1 cellular context compared by ENCODE assay signal in the genomic region with DNA sequence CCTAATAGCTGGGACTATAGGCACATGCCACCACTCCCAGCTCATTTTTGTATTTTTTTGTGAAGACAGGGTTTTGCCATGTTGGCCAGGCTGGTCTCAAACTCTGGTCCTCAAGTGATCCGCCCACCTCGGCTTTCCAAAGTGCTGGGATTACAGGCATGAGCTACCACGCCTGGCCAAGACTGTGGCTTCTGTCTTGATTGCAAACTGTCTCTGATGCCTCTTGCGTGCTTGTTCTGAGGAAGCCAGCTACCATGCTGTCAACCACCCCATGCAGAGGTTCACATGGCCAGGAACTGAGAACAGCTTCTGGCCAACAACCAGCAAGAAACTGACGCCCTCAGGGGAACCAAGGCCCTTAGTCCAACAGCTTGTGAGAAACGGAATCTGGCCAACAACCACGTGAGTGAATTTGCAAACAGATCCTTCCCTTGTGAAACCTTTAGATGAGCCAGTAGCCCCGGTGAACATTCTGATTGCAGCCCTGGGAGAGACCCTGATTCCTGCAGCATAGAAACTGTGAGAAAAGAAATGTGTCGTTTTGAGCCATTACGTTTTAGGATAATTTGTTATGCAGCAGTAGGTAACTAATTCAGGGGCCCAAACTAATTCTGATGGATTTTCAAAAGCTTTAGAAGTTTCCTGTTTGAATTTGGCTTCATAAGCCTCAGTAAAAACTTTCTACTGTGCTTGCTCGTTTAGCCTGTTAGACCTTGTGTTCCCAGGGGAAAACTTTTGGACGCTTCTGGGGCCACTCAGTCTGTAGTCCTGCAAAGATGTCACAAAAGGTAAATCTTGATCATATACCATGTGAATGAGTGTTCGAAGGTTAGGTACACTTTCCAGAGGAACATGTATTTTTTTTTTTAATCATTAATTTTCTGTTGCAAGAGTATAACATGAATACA.
TF ChIP-seq lines count a peak whose summit lies in the region.

No MANE protein-coding gene starts in this region.

TF ChIP-seq in GM12878, 131 proteins besides CTCF, POLR2A, EP300 and RAD21 (continued from another document and continues in another):
- TF ChIP-seq, protein P1, sequence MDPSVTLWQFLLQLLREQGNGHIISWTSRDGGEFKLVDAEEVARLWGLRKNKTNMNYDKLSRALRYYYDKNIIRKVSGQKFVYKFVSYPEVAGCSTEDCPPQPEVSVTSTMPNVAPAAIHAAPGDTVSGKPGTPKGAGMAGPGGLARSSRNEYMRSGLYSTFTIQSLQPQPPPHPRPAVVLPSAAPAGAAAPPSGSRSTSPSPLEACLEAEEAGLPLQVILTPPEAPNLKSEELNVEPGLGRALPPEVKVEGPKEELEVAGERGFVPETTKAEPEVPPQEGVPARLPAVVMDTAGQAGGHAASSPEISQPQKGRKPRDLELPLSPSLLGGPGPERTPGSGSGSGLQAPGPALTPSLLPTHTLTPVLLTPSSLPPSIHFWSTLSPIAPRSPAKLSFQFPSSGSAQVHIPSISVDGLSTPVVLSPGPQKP (IDR thresholded peaks at IDR 0.05; ENCODE audit: low read depth, low read length): no peak
- TF ChIP-seq HDAC2 (IDR thresholded peaks at IDR 0.05) (no peak), ZNF24 (IDR thresholded peaks at IDR 0.05) (no peak), EED (IDR thresholded peaks at IDR 0.05; ENCODE audit: low read depth) (no peak), ZBED1 (IDR thresholded peaks at IDR 0.05; ENCODE audit: borderline replicate concordance) (no peak), MTA2 (IDR thresholded peaks at IDR 0.05; ENCODE audit: low read depth) (peak; percentile 49; the same call in 1 of the 2 replicates), FOXK2 (IDR thresholded peaks at IDR 0.05) (no peak), MEF2B (IDR thresholded peaks at IDR 0.05; ENCODE audit: partially characterized antibody, poor library complexity, severe bottlenecking) (peak; percentile 95), RUNX3 (IDR thresholded peaks at IDR 0.05; ENCODE audit: low read length) (peak; percentile 40), KAT2A (conservative IDR thresholded peaks at IDR 0.05; ENCODE audit: control insufficient read depth, low read depth, low read length) (no peak), SIN3A (IDR thresholded peaks at IDR 0.05; ENCODE audit: low read depth, low read length) (no peak), FOS (IDR thresholded peaks at IDR 0.05; ENCODE audit: borderline replicate concordance, extremely low read depth, insufficient read length) (no peak), PAX5 (IDR thresholded peaks at IDR 0.05; ENCODE audit: borderline replicate concordance, low read depth, low read length) (0 out of 2 replicates have a peak, but pooled peaks have one; percentile 15), ZNF207 (IDR thresholded peaks at IDR 0.05; ENCODE audit: borderline replicate concordance) (no peak), ZSCAN29 (IDR thresholded peaks at IDR 0.05) (no peak), NFYA (IDR thresholded peaks at IDR 0.05; ENCODE audit: borderline replicate concordance, low read depth, low read length) (no peak), SP1 (IDR thresholded peaks at IDR 0.05; ENCODE audit: low read depth, low read length) (no peak), PAX8 (IDR thresholded peaks at IDR 0.05) (no peak), STAT3 (IDR thresholded peaks at IDR 0.05; ENCODE audit: low read depth, low read length) (no peak), IKZF1 (conservative IDR thresholded peaks at IDR 0.05) (peak; percentile 53), YY1 (IDR thresholded peaks at IDR 0.05; ENCODE audit: low read depth, low read length) (no peak), SMARCA5 (IDR thresholded peaks at IDR 0.05) (no peak), KDM1A (IDR thresholded peaks at IDR 0.05; ENCODE audit: borderline replicate concordance) (no peak), GABPA (IDR thresholded peaks at IDR 0.05; ENCODE audit: low read depth) (no peak), WRNIP1 (IDR thresholded peaks at IDR 0.05; ENCODE audit: borderline replicate concordance, low read depth, low read length) (no peak), BHLHE40 (IDR thresholded peaks at IDR 0.05; ENCODE audit: borderline replicate concordance in 1 of 2, low read depth in 2 of 2, low read length in 1 of 2) (peak; percentile 82 to 84), ZNF274 (IDR thresholded peaks at IDR 0.05; ENCODE audit: insufficient read depth, insufficient read length) (no peak), NR2C2 (IDR thresholded peaks at IDR 0.05; ENCODE audit: borderline replicate concordance, control insufficient read depth, insufficient read length, low read depth) (no peak)
- TF ChIP-seq, protein P2, sequence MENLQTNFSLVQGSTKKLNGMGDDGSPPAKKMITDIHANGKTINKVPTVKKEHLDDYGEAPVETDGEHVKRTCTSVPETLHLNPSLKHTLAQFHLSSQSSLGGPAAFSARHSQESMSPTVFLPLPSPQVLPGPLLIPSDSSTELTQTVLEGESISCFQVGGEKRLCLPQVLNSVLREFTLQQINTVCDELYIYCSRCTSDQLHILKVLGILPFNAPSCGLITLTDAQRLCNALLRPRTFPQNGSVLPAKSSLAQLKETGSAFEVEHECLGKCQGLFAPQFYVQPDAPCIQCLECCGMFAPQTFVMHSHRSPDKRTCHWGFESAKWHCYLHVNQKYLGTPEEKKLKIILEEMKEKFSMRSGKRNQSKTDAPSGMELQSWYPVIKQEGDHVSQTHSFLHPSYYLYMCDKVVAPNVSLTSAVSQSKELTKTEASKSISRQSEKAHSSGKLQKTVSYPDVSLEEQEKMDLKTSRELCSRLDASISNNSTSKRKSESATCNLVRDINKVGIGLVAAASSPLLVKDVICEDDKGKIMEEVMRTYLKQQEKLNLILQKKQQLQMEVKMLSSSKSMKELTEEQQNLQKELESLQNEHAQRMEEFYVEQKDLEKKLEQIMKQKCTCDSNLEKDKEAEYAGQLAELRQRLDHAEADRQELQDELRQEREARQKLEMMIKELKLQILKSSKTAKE (IDR thresholded peaks at IDR 0.05; ENCODE audit: low read depth, poor library complexity, severe bottlenecking): no peak
- TF ChIP-seq, protein P3, sequence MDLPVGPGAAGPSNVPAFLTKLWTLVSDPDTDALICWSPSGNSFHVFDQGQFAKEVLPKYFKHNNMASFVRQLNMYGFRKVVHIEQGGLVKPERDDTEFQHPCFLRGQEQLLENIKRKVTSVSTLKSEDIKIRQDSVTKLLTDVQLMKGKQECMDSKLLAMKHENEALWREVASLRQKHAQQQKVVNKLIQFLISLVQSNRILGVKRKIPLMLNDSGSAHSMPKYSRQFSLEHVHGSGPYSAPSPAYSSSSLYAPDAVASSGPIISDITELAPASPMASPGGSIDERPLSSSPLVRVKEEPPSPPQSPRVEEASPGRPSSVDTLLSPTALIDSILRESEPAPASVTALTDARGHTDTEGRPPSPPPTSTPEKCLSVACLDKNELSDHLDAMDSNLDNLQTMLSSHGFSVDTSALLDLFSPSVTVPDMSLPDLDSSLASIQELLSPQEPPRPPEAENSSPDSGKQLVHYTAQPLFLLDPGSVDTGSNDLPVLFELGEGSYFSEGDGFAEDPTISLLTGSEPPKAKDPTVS (IDR thresholded peaks at IDR 0.05; ENCODE audit: low read depth, low read length): no peak
- TF ChIP-seq, protein P4, sequence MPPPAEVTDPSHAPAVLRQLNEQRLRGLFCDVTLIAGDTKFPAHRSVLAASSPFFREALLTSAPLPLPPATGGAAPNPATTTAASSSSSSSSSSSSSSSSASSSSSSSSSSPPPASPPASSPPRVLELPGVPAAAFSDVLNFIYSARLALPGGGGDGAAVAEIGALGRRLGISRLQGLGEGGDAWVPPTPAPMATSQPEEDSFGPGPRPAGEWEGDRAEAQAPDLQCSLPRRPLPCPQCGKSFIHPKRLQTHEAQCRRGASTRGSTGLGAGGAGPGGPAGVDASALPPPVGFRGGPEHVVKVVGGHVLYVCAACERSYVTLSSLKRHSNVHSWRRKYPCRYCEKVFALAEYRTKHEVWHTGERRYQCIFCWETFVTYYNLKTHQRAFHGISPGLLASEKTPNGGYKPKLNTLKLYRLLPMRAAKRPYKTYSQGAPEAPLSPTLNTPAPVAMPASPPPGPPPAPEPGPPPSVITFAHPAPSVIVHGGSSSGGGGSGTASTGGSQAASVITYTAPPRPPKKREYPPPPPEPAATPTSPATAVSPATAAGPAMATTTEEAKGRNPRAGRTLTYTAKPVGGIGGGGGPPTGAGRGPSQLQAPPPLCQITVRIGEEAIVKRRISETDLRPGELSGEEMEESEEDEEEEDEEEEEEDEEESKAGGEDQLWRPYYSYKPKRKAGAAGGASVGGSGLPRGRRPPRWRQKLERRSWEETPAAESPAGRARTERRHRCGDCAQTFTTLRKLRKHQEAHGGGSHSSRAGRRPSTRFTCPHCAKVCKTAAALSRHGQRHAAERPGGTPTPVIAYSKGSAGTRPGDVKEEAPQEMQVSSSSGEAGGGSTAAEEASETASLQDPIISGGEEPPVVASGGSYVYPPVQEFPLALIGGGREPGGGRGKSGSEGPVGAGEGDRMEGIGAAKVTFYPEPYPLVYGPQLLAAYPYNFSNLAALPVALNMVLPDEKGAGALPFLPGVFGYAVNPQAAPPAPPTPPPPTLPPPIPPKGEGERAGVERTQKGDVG (CRISPR knock-in tag; IDR thresholded peaks at IDR 0.05): no peak
- TF ChIP-seq, protein P5, sequence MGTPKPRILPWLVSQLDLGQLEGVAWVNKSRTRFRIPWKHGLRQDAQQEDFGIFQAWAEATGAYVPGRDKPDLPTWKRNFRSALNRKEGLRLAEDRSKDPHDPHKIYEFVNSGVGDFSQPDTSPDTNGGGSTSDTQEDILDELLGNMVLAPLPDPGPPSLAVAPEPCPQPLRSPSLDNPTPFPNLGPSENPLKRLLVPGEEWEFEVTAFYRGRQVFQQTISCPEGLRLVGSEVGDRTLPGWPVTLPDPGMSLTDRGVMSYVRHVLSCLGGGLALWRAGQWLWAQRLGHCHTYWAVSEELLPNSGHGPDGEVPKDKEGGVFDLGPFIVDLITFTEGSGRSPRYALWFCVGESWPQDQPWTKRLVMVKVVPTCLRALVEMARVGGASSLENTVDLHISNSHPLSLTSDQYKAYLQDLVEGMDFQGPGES (IDR thresholded peaks at IDR 0.05): no peak
- TF ChIP-seq, protein P6, sequence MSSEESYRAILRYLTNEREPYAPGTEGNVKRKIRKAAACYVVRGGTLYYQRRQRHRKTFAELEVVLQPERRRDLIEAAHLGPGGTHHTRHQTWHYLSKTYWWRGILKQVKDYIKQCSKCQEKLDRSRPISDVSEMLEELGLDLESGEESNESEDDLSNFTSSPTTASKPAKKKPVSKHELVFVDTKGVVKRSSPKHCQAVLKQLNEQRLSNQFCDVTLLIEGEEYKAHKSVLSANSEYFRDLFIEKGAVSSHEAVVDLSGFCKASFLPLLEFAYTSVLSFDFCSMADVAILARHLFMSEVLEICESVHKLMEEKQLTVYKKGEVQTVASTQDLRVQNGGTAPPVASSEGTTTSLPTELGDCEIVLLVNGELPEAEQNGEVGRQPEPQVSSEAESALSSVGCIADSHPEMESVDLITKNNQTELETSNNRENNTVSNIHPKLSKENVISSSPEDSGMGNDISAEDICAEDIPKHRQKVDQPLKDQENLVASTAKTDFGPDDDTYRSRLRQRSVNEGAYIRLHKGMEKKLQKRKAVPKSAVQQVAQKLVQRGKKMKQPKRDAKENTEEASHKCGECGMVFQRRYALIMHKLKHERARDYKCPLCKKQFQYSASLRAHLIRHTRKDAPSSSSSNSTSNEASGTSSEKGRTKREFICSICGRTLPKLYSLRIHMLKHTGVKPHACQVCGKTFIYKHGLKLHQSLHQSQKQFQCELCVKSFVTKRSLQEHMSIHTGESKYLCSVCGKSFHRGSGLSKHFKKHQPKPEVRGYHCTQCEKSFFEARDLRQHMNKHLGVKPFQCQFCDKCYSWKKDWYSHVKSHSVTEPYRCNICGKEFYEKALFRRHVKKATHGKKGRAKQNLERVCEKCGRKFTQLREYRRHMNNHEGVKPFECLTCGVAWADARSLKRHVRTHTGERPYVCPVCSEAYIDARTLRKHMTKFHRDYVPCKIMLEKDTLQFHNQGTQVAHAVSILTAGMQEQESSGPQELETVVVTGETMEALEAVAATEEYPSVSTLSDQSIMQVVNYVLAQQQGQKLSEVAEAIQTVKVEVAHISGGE (CRISPR knock-in tag; IDR thresholded peaks at IDR 0.05): no peak
- TF ChIP-seq, protein P7, sequence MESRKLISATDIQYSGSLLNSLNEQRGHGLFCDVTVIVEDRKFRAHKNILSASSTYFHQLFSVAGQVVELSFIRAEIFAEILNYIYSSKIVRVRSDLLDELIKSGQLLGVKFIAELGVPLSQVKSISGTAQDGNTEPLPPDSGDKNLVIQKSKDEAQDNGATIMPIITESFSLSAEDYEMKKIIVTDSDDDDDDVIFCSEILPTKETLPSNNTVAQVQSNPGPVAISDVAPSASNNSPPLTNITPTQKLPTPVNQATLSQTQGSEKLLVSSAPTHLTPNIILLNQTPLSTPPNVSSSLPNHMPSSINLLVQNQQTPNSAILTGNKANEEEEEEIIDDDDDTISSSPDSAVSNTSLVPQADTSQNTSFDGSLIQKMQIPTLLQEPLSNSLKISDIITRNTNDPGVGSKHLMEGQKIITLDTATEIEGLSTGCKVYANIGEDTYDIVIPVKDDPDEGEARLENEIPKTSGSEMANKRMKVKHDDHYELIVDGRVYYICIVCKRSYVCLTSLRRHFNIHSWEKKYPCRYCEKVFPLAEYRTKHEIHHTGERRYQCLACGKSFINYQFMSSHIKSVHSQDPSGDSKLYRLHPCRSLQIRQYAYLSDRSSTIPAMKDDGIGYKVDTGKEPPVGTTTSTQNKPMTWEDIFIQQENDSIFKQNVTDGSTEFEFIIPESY (IDR thresholded peaks at IDR 0.05): no peak
- TF ChIP-seq, protein P8, sequence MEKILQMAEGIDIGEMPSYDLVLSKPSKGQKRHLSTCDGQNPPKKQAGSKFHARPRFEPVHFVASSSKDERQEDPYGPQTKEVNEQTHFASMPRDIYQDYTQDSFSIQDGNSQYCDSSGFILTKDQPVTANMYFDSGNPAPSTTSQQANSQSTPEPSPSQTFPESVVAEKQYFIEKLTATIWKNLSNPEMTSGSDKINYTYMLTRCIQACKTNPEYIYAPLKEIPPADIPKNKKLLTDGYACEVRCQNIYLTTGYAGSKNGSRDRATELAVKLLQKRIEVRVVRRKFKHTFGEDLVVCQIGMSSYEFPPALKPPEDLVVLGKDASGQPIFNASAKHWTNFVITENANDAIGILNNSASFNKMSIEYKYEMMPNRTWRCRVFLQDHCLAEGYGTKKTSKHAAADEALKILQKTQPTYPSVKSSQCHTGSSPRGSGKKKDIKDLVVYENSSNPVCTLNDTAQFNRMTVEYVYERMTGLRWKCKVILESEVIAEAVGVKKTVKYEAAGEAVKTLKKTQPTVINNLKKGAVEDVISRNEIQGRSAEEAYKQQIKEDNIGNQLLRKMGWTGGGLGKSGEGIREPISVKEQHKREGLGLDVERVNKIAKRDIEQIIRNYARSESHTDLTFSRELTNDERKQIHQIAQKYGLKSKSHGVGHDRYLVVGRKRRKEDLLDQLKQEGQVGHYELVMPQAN (conservative IDR thresholded peaks at IDR 0.05): no peak
- TF ChIP-seq, protein P9, sequence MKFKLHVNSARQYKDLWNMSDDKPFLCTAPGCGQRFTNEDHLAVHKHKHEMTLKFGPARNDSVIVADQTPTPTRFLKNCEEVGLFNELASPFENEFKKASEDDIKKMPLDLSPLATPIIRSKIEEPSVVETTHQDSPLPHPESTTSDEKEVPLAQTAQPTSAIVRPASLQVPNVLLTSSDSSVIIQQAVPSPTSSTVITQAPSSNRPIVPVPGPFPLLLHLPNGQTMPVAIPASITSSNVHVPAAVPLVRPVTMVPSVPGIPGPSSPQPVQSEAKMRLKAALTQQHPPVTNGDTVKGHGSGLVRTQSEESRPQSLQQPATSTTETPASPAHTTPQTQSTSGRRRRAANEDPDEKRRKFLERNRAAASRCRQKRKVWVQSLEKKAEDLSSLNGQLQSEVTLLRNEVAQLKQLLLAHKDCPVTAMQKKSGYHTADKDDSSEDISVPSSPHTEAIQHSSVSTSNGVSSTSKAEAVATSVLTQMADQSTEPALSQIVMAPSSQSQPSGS (IDR thresholded peaks at IDR 0.05; ENCODE audit: low read length): peak; percentile 61; the same call in 1 of the 2 replicates
